ENCODE assay signal across 19 cellular contexts in the genomic region with DNA sequence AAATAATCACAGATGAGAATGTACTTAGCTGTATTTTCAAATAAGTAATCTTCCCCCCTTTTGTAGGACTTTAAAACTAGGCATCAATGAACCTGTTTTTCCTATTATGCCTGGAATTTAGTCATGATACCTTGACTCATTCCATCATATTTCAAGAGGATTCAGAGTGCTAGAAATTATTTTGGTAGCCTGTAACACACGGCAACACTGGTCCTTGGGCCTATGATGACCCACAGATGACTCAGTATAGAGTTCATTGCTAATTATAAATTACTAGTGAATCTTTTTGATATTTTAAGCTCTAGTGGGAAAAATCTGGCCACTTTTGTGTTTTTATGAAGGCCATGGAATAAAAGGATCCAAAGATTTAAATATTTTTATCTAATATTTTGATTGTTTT. TPM values are rescaled to one million over a fixed set of nuclear protein-coding genes. Genes with fewer than 3 reads are reported as not detected.
DNase-seq lines count a peak whose midpoint lies in the region; ATAC-seq and TF ChIP-seq lines count a peak whose summit lies in the region.
"Had no signal": no experiment of that assay in that cellular context is flagged by ENCODE, and none has a peak within 500 bp of the region (broad histone marks: within the 10 kb centered on the region; RNA-seq: fewer than 3 reads in every experiment).

No MANE protein-coding gene starts in this region.

- no peaks in the 10 kb centered on the region for H3K9me3 Mint-ChIP-seq in HFFc6
- no peaks in the 10 kb centered on the region for H3K9me3 Mint-ChIP-seq in naive thymus-derived CD4-positive, alpha-beta T cell
- H3K9me3 Mint-ChIP-seq: CD8-positive, alpha-beta T cell had no signal

- CTCF ChIA-PET in naive thymus-derived CD4-positive, alpha-beta T cell (lab: Charles Lee) = no interaction called here

- peaks cover 85% of the 10 kb centered on the region for H3K4me1 Mint-ChIP-seq in HFFc6 (ENCODE audit: low read depth)
- H3K4me1 Mint-ChIP-seq in naive thymus-derived CD4-positive, alpha-beta T cell = peaks cover 26 to 66% (median 40%) of the 10 kb centered on the region in 7 donors

- H3K27me3 Mint-ChIP-seq in HFFc6 (ENCODE audit: insufficient read depth) = peaks cover 4% of the 10 kb centered on the region; the same call in 1 of the 2 replicates
- H3K27me3 Mint-ChIP-seq in naive thymus-derived CD4-positive, alpha-beta T cell = no peaks in the 10 kb centered on the region

- intact Hi-C loops in naive thymus-derived CD4-positive, alpha-beta T cell (cut with micrococcal nuclease) = no loop called here

- H3K27ac ChIP-seq in naive thymus-derived CD4-positive, alpha-beta T cell (ENCODE audit: low read depth, low read length) = no peak overlapping the region
- H3K27ac ChIP-seq: HL-60, PC-9 had no signal

- no peak overlapping the region for H3K4me3 Mint-ChIP-seq in HFFc6
- no peak overlapping the region for H3K4me3 Mint-ChIP-seq in naive thymus-derived CD4-positive, alpha-beta T cell
- H3K4me3 Mint-ChIP-seq: CD8-positive, alpha-beta T cell had no signal

- H3K36me3 Mint-ChIP-seq in HFFc6 (ENCODE audit: low read depth) = peaks cover 47% of the 10 kb centered on the region
- peaks cover 15 to 56% (median 38%) of the 10 kb centered on the region in 5 donors for H3K36me3 Mint-ChIP-seq in naive thymus-derived CD4-positive, alpha-beta T cell

- peak; percentile 9 for DNase-seq in AG10803 (ENCODE audit: low read depth)
- peak; percentile 22 for DNase-seq in HFFc6
- DNase-seq in amniotic epithelial cell (ENCODE audit: low read depth) = peak; percentile 12
- peak; percentile 62 for DNase-seq in kidney tubule cell (ENCODE audit: low spot score)
- no peak for DNase-seq in naive thymus-derived CD4-positive, alpha-beta T cell
- DNase-seq in NCI-H187 treated with DMSO at 0.1 percent for 48 hours (lab: John Stamatoyannopoulos, UW) = no peak
- DNase-seq in activated CD4-positive, alpha-beta T cell treated with anti-CD3 and anti-CD28 coated beads for 4 hours = no peak
- DNase-seq in MV-4-11 (lab: John Stamatoyannopoulos, UW) = no peak
- DNase-seq: CD8-positive, alpha-beta T cell; DND-41; GOT3; KBM-7; MM.1S; NCI-H2029 treated with DMSO at 0.1 percent for 48 hours; NCI-H2227 treated with DMSO at 0.1 percent for 48 hours; NCI-H526 treated with DMSO at 0.1 percent for 48 hours; NK-92 treated with Interleukin-12 subunit alpha and Interleukin-12 subunit beta, amount 100 ng/mL, for 24 hours; PC-9 had no signal

- H3K4me3 ChIP-seq in AG10803 (ENCODE audit: low read length) = no peak overlapping the region
- no peak overlapping the region for H3K4me3 ChIP-seq in naive thymus-derived CD4-positive, alpha-beta T cell (ENCODE audit: low read length)
- H3K4me3 ChIP-seq: PC-9 had no signal

- peaks cover 11 to 15% of the 10 kb centered on the region in 2 donors for H3K4me1 ChIP-seq in naive thymus-derived CD4-positive, alpha-beta T cell (ENCODE audit: control insufficient read depth in 2 of 2, insufficient read depth in 2 of 2, low read length in 2 of 2)

- POLR2A ChIA-PET in naive thymus-derived CD4-positive, alpha-beta T cell (lab: Charles Lee) = no interaction called here

- H3K27ac Mint-ChIP-seq in HFFc6 = peak overlapping the region; percentile 76
- H3K27ac Mint-ChIP-seq in naive thymus-derived CD4-positive, alpha-beta T cell = peak overlapping the region in 2 of 9 donors; percentile 5 to 37

- ATAC-seq in naive thymus-derived CD4-positive, alpha-beta T cell = no peak
- ATAC-seq: CD8-positive, alpha-beta T cell had no signal

- no peaks in the 10 kb centered on the region for H3K27me3 ChIP-seq in naive thymus-derived CD4-positive, alpha-beta T cell (ENCODE audit: control insufficient read depth in 2 of 2, insufficient read depth in 2 of 2, low read length in 2 of 2)

- no peak for TF ChIP-seq CTCF in AG10803 (conservative IDR thresholded peaks at IDR 0.05; ENCODE audit: low read length)
- TF ChIP-seq CTCF in HFFc6 (IDR thresholded peaks at IDR 0.05) = no peak

- no peaks in the 10 kb centered on the region for H3K9me3 ChIP-seq in naive thymus-derived CD4-positive, alpha-beta T cell (ENCODE audit: control insufficient read depth in 2 of 3, low read length in 3 of 3)

- H3K36me3 ChIP-seq in naive thymus-derived CD4-positive, alpha-beta T cell (ENCODE audit: control insufficient read depth in 2 of 3, insufficient read depth in 3 of 3, low read length in 3 of 3) = peaks cover 19 to 75% (median 23%) of the 10 kb centered on the region in 3 experiments

RNA-seq across cellular contexts. Expression of a gene that starts 26.0 kb away (rescaled TPM):
- total RNA-seq in HFFc6 (2021; fragmentation: NEBNext Ultra II Directional; extraction: Animal tissue kit (Norgen Biotek cat#: 25700)) = 10 to 100 TPM; 16.2 to 26.0 (median 22.7) TPM
- 10 to 100 TPM; 11.7 to 57.2 (median 38.0) TPM for total RNA-seq in naive thymus-derived CD4-positive, alpha-beta T cell
- polyA plus RNA-seq in naive thymus-derived CD4-positive, alpha-beta T cell = 1 to 10 TPM; 5.3 to 9.0 TPM

RNA-seq across cellular contexts. Expression of a gene that starts 56.0 kb away (rescaled TPM):
- total RNA-seq in HFFc6 (2021; fragmentation: NEBNext Ultra II Directional; extraction: Animal tissue kit (Norgen Biotek cat#: 25700)) = 10 to 100 TPM; 66.5 to 92.9 (median 87.0) TPM
- total RNA-seq in naive thymus-derived CD4-positive, alpha-beta T cell = 100 to 1,000 TPM; 124 to 189 (median 166) TPM
- 100 to 1,000 TPM; 171 to 174 TPM for polyA plus RNA-seq in naive thymus-derived CD4-positive, alpha-beta T cell

Comparison
In these comparisons a context has a peak if more than half of its experiments do, and no peak if none do; other contexts are left out.
1. DNase-seq: peak in AG10803 (single experiment), HFFc6 (single experiment), amniotic epithelial cell (single experiment) and kidney tubule cell (single experiment); none in naive thymus-derived CD4-positive, alpha-beta T cell (0 of 9), NCI-H187 treated with DMSO at 0.1 percent for 48 hours (single experiment), activated CD4-positive, alpha-beta T cell treated with anti-CD3 and anti-CD28 coated beads for 4 hours (0 of 2) and MV-4-11 (single experiment).